In genomic region chr13:50320297-50320862, GRCh38 we compare ENCODE assay signal across 1 cellular context.
TF ChIP-seq lines count a peak whose summit lies in the region.

No MANE protein-coding gene starts in this region.

TF ChIP-seq in HepG2, 621 proteins besides CTCF, POLR2A, EP300 and RAD21 (continued from another document):
- TF ChIP-seq ZHX2 (IDR thresholded peaks at IDR 0.05; ENCODE audit: low read depth) = no peak
- no peak for TF ChIP-seq ZHX2 (CRISPR knock-in tag; IDR thresholded peaks at IDR 0.05; ENCODE audit: borderline replicate concordance)
- no peak for TF ChIP-seq NAIF1 (CRISPR knock-in tag; IDR thresholded peaks at IDR 0.05; ENCODE audit: borderline replicate concordance)
- TF ChIP-seq, protein P1, sequence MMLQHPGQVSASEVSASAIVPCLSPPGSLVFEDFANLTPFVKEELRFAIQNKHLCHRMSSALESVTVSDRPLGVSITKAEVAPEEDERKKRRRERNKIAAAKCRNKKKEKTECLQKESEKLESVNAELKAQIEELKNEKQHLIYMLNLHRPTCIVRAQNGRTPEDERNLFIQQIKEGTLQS (CRISPR knock-in tag; IDR thresholded peaks at IDR 0.05) = peak; percentile 56
- TF ChIP-seq HMG20A (CRISPR knock-in tag; IDR thresholded peaks at IDR 0.05; ENCODE audit: borderline replicate concordance) = peak; percentile 38; the same call in 1 of the 2 replicates
- peak; percentile 76; the same call in 1 of the 2 replicates for TF ChIP-seq HOMEZ (CRISPR knock-in tag; IDR thresholded peaks at IDR 0.05; ENCODE audit: low read depth)
- TF ChIP-seq FOXA1 (IDR thresholded peaks at IDR 0.05) = no peak
- peak; percentile 62 for TF ChIP-seq FOXA1 (CRISPR knock-in tag; IDR thresholded peaks at IDR 0.05)
- TF ChIP-seq SAP130 (CRISPR knock-in tag; IDR thresholded peaks at IDR 0.05; ENCODE audit: low read depth) = peak; percentile 32; the same call in 1 of the 2 replicates
- no peak for TF ChIP-seq ZNF230 (CRISPR knock-in tag; IDR thresholded peaks at IDR 0.05)
- peak; percentile 91 for TF ChIP-seq FOSL1 (CRISPR knock-in tag; IDR thresholded peaks at IDR 0.05; ENCODE audit: borderline replicate concordance)
- TF ChIP-seq FOSL2 (CRISPR knock-in tag; IDR thresholded peaks at IDR 0.05) = peak; percentile 63; the same call in 1 of the 2 replicates
- peak; percentile 93 for TF ChIP-seq JUNB (CRISPR knock-in tag; IDR thresholded peaks at IDR 0.05; ENCODE audit: borderline replicate concordance)
- TF ChIP-seq ZMYM4 (CRISPR knock-in tag; IDR thresholded peaks at IDR 0.05) = peak; percentile 59; the same call in 1 of the 2 replicates
- TF ChIP-seq, protein P2, sequence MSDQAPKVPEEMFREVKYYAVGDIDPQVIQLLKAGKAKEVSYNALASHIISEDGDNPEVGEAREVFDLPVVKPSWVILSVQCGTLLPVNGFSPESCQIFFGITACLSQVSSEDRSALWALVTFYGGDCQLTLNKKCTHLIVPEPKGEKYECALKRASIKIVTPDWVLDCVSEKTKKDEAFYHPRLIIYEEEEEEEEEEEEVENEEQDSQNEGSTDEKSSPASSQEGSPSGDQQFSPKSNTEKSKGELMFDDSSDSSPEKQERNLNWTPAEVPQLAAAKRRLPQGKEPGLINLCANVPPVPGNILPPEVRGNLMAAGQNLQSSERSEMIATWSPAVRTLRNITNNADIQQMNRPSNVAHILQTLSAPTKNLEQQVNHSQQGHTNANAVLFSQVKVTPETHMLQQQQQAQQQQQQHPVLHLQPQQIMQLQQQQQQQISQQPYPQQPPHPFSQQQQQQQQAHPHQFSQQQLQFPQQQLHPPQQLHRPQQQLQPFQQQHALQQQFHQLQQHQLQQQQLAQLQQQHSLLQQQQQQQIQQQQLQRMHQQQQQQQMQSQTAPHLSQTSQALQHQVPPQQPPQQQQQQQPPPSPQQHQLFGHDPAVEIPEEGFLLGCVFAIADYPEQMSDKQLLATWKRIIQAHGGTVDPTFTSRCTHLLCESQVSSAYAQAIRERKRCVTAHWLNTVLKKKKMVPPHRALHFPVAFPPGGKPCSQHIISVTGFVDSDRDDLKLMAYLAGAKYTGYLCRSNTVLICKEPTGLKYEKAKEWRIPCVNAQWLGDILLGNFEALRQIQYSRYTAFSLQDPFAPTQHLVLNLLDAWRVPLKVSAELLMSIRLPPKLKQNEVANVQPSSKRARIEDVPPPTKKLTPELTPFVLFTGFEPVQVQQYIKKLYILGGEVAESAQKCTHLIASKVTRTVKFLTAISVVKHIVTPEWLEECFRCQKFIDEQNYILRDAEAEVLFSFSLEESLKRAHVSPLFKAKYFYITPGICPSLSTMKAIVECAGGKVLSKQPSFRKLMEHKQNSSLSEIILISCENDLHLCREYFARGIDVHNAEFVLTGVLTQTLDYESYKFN (CRISPR knock-in tag; conservative IDR thresholded peaks at IDR 0.05) = peak; percentile 55; the same call in 1 of the 2 replicates
- peak; percentile 33; the same call in 1 of the 2 replicates for TF ChIP-seq DPF2 (CRISPR knock-in tag; IDR thresholded peaks at IDR 0.05; ENCODE audit: borderline replicate concordance, low read depth)
- TF ChIP-seq ZBTB7B (CRISPR knock-in tag; IDR thresholded peaks at IDR 0.05) = 0 out of 2 replicates have a peak, but pooled peaks have one; percentile 34
- TF ChIP-seq SMARCC2 (IDR thresholded peaks at IDR 0.05) = no peak
- peak; percentile 29; the same call in 1 of the 2 replicates for TF ChIP-seq CREM (IDR thresholded peaks at IDR 0.05)
- TF ChIP-seq CREM (CRISPR knock-in tag; IDR thresholded peaks at IDR 0.05) = no peak
- TF ChIP-seq GATAD2A (CRISPR knock-in tag; IDR thresholded peaks at IDR 0.05) = 0 out of 2 replicates have a peak, but pooled peaks have one; percentile 24
- no peak for TF ChIP-seq EHMT2 (IDR thresholded peaks at IDR 0.05; ENCODE audit: borderline replicate concordance, low read depth, low read length)
- TF ChIP-seq NR2F6 (IDR thresholded peaks at IDR 0.05) = peak; percentile 17; the same call in 1 of the 2 replicates
- no peak for TF ChIP-seq NR2F6 (CRISPR knock-in tag; IDR thresholded peaks at IDR 0.05)
- peak; percentile 85 for TF ChIP-seq JUND (CRISPR knock-in tag; IDR thresholded peaks at IDR 0.05)
TF ChIP-seq in HepG2: peak in this region for 31.
